Comparison of ENCODE assay signal across 13 cellular contexts in the genomic region with DNA sequence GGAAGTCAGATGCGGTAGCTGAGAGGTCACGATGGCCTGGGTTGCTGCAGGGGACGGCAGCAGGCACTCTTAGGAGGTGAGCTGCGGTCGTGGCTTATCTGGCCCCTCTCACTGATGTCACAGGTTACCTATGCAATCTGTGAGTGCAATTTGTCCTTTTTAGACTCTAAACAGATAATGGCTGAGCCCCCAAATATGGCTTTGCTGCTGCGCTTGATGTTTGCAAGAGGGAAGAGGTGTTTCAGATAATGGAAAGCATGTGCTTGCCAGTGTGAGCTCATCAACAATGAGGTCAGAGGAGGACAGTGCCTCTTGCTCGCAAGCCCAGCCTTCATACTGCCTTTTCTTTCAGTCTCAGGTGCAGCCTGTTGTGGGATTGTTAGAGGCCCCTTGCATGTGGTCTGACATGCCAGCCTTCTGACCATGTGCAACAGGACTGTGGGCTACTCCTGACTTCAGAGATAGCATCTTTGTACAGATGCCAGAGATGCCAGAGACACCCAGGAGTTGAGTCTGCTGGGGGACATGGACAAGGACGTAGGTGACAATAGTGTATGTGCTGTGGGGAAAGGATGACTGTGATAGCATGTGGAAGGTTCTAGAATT.
DNase-seq lines count a peak whose midpoint lies in the region; ATAC-seq and TF ChIP-seq lines count a peak whose summit lies in the region.
"Had no signal": no experiment of that assay in that cellular context is flagged by ENCODE, and none has a peak within 500 bp of the region (broad histone marks: within the 10 kb centered on the region; RNA-seq: fewer than 3 reads in every experiment).

No MANE protein-coding gene starts in this region.

- H3K27me3 ChIP-seq in BE2C (no peaks in the 10 kb centered on the region), gastroesophageal sphincter (no peaks in the 10 kb centered on the region), breast epithelium (no peaks in the 10 kb centered on the region)
- H3K27me3 ChIP-seq: adrenal gland, upper lobe of right lung had no signal

- CTCF ChIA-PET in RWPE1 (lab: Yijun Ruan, JAX): interaction anchor here (0.5 to 0.9 kb wide), 2 partner anchors 219 to 1271 kb away, joined by 3 to 5 read pairs; no protein-coding TSS in a partner anchor

- 56 to 79% methylated on average over 4 to 8 of the region's 8 CpGs for WGBS in gastroesophageal sphincter (ENCODE audit: low coverage in 1 of 2), 2 donors

- H3K36me3 ChIP-seq in BE2C: no peaks in the 10 kb centered on the region
- no peaks in the 10 kb centered on the region for H3K36me3 ChIP-seq in gastroesophageal sphincter
- H3K36me3 ChIP-seq in breast epithelium: no peaks in the 10 kb centered on the region
- H3K36me3 ChIP-seq: adrenal gland, upper lobe of right lung had no signal

- H3K4me1 ChIP-seq in BE2C: peaks cover 11% of the 10 kb centered on the region
- H3K4me1 ChIP-seq in gastroesophageal sphincter: peaks cover 3 to 43% (median 13%) of the 10 kb centered on the region in 3 donors
- H3K4me1 ChIP-seq in breast epithelium: peaks cover 0 to 10% of the 10 kb centered on the region in 2 donors

- POLR2A ChIA-PET in RWPE1 (lab: Yijun Ruan, JAX; ENCODE audit: low non-redundant PET): no interaction called here

- peak overlapping the region; percentile 14; the same call in 1 of the 2 replicates for H3K27ac ChIP-seq in RWPE1
- peak overlapping the region in 3 of 4 donors; percentile 14 to 19 (median 16) for H3K27ac ChIP-seq in gastroesophageal sphincter
- no peak overlapping the region for H3K27ac ChIP-seq in breast epithelium
- H3K27ac ChIP-seq: upper lobe of right lung had no signal

- no peaks in the 10 kb centered on the region for H3K9me3 ChIP-seq in BE2C
- H3K9me3 ChIP-seq in gastroesophageal sphincter: no peaks in the 10 kb centered on the region
- no peaks in the 10 kb centered on the region for H3K9me3 ChIP-seq in breast epithelium
- H3K9me3 ChIP-seq: adrenal gland, upper lobe of right lung had no signal

- TF ChIP-seq POLR2A in gastroesophageal sphincter (IDR thresholded peaks at IDR 0.05) (no peak), breast epithelium (IDR thresholded peaks at IDR 0.05) (no peak)

- DNase-seq in BE2C (peak; percentile 16), RWPE1 (ENCODE audit: low spot score) (no peak), myocyte (ENCODE audit: low read depth) (peak; percentile 59), breast epithelium (ENCODE audit: low spot score in 2 of 2) (no peak), HCEC 1CT (no peak), SIG-M5 treated with dmso at 0.1 percent for 504 hours (lab: John Stamatoyannopoulos, UW; ENCODE audit: unreplicated experiment) (no peak)
- DNase-seq: activated CD8-positive, alpha-beta T cell treated with anti-CD3 and anti-CD28 coated beads for 36 hours; GDM1; SHP77; upper lobe of right lung had no signal

- H3K4me3 ChIP-seq in BE2C (ENCODE audit: low read depth, low read length) (no peak overlapping the region), gastroesophageal sphincter (no peak overlapping the region), breast epithelium (no peak overlapping the region)
- H3K4me3 ChIP-seq: adrenal gland, upper lobe of right lung had no signal

- TF ChIP-seq CTCF in BE2C (IDR thresholded peaks at IDR 0.05; ENCODE audit: low read depth, low read length) (no peak), RWPE1 (conservative IDR thresholded peaks at IDR 0.05; ENCODE audit: low read depth) (no peak), gastroesophageal sphincter (IDR thresholded peaks at IDR 0.05) (no peak), breast epithelium (IDR thresholded peaks at IDR 0.05) (no peak)

- TF ChIP-seq EP300 in gastroesophageal sphincter (IDR thresholded peaks at IDR 0.05): no peak

- ATAC-seq in gastroesophageal sphincter (no peak), GM18511 (IDR thresholded peaks at IDR 0.05; ENCODE audit: unreplicated experiment) (no peak)
- ATAC-seq: activated CD8-positive, alpha-beta T cell treated with anti-CD3 and anti-CD28 coated beads for 36 hours; upper lobe of right lung had no signal

- intact Hi-C loops in breast epithelium (cut with DNase I; ENCODE audit: low total_unique reads): loop anchor here (10.0 kb wide), 1 partner anchor 85 kb away; no protein-coding TSS in a partner anchor

Comparison
In these comparisons a context has a peak if more than half of its experiments do, and no peak if none do; other contexts are left out.
1. DNase-seq: peak in BE2C (single experiment) and myocyte (single experiment); none in RWPE1 (single experiment), breast epithelium (0 of 2), HCEC 1CT (single experiment) and SIG-M5 treated with dmso at 0.1 percent for 504 hours (single experiment).
2. H3K27ac ChIP-seq: peak in RWPE1 (single experiment) and gastroesophageal sphincter (3 of 4); none in breast epithelium (0 of 2).